1 cellular context compared by ENCODE assay signal in the genomic region with DNA sequence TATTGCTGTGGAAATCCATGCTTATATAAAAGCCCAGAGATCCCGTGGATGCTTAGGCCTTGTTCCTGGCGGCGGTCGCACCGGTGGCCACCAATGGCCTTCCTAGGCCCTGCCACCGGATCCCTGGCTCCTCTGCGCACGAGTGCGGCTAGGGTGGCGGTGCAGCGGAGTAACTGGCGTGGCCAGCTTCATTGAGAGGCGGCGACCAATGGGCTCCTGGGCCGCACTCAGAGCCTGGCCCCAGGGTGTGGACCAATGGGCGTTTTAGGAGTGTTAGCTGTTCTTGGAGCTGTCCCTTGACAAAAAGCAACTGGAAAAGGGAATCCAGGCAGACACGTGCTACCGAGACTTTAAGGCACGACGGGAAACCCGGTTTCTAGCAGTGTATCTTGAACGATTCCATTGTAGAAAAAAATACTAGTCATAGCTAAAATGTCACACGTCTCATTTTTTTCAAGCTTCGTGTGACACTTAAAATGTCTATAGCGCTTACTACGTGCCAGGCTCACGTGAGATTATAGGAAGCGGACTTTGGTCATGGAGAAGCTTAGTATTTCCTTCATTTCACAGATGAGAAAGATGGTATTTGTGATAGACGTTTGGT.
A peak's percentile ranks its signal among the peaks of the same experiment; 100 is the strongest.
TF ChIP-seq lines count a peak whose summit lies in the region.

No MANE protein-coding gene starts in this region.

TF ChIP-seq in HepG2, 621 proteins besides CTCF, POLR2A, EP300 and RAD21 (continued from another document and continues in another):
- TF ChIP-seq RFXAP (CRISPR knock-in tag; IDR thresholded peaks at IDR 0.05; ENCODE audit: borderline replicate concordance) (peak; percentile 73; the same call in 1 of the 2 replicates), HNF4G (IDR thresholded peaks at IDR 0.05; ENCODE audit: borderline replicate concordance, low read depth, low read length) (no peak), HNF4G (CRISPR knock-in tag; IDR thresholded peaks at IDR 0.05; ENCODE audit: borderline replicate concordance, low read depth) (no peak), ZC3H13 (CRISPR knock-in tag; IDR thresholded peaks at IDR 0.05) (peak; percentile 94), ZNF451 (CRISPR knock-in tag; IDR thresholded peaks at IDR 0.05) (no peak), NFE2 (CRISPR knock-in tag; IDR thresholded peaks at IDR 0.05) (no peak), ZNF337 (CRISPR knock-in tag; IDR thresholded peaks at IDR 0.05; ENCODE audit: borderline replicate concordance, low read depth) (no peak), PHF8 (CRISPR knock-in tag; IDR thresholded peaks at IDR 0.05) (peak; percentile 80), TAF1 (CRISPR knock-in tag; IDR thresholded peaks at IDR 0.05) (peak; percentile 96), ZSCAN22 (CRISPR knock-in tag; IDR thresholded peaks at IDR 0.05) (no peak), ZNF329 (CRISPR knock-in tag; IDR thresholded peaks at IDR 0.05; ENCODE audit: low read depth) (0 out of 2 replicates have a peak, but pooled peaks have one; percentile 22), ZMAT3 (CRISPR knock-in tag; conservative IDR thresholded peaks at IDR 0.05) (no peak; the same call in 1 of the 2 replicates), CREB1 (IDR thresholded peaks at IDR 0.05) (no peak), CREB1 (CRISPR knock-in tag; IDR thresholded peaks at IDR 0.05) (no peak), MYNN (CRISPR knock-in tag; IDR thresholded peaks at IDR 0.05; ENCODE audit: low read depth) (no peak), FOXC1 (CRISPR knock-in tag; IDR thresholded peaks at IDR 0.05; ENCODE audit: borderline replicate concordance) (no peak), RNF2 (conservative IDR thresholded peaks at IDR 0.05; ENCODE audit: low read depth) (0 out of 2 replicates have a peak, but pooled peaks have one; percentile 44), NFKB2 (CRISPR knock-in tag; IDR thresholded peaks at IDR 0.05; ENCODE audit: borderline replicate concordance) (no peak), RORA (CRISPR knock-in tag; IDR thresholded peaks at IDR 0.05) (no peak), HMGXB4 (CRISPR knock-in tag; IDR thresholded peaks at IDR 0.05; ENCODE audit: borderline replicate concordance in 1 of 2, low read depth in 1 of 2) (peak; percentile 45 to 47; a peak in 2 of 4 replicates), RCOR2 (CRISPR knock-in tag; IDR thresholded peaks at IDR 0.05) (no peak), ZNF124 (CRISPR knock-in tag; IDR thresholded peaks at IDR 0.05) (no peak), ZBTB38 (CRISPR knock-in tag; IDR thresholded peaks at IDR 0.05) (no peak), ZNF878 (CRISPR knock-in tag; IDR thresholded peaks at IDR 0.05) (no peak), ATF1 (CRISPR knock-in tag; IDR thresholded peaks at IDR 0.05) (no peak), ZNF83 (CRISPR knock-in tag; IDR thresholded peaks at IDR 0.05; ENCODE audit: borderline replicate concordance) (no peak), ZNF574 (CRISPR knock-in tag; IDR thresholded peaks at IDR 0.05) (peak; percentile 48; the same call in 1 of the 2 replicates), TEAD2 (CRISPR knock-in tag; IDR thresholded peaks at IDR 0.05) (no peak), RFX5 (IDR thresholded peaks at IDR 0.05; ENCODE audit: low read depth, low read length) (no peak), TARDBP (CRISPR knock-in tag; IDR thresholded peaks at IDR 0.05) (no peak), SAP130 (CRISPR knock-in tag; IDR thresholded peaks at IDR 0.05; ENCODE audit: low read depth) (peak; percentile 79), CREBL2 (CRISPR knock-in tag; IDR thresholded peaks at IDR 0.05; ENCODE audit: borderline replicate concordance) (no peak), SIX1 (CRISPR knock-in tag; IDR thresholded peaks at IDR 0.05; ENCODE audit: borderline replicate concordance) (no peak), SMYD3 (CRISPR knock-in tag; IDR thresholded peaks at IDR 0.05) (no peak), TRIM22 (IDR thresholded peaks at IDR 0.05) (no peak), NONO (IDR thresholded peaks at IDR 0.05) (no peak), NONO (CRISPR knock-in tag; conservative IDR thresholded peaks at IDR 0.05) (no peak; the same call in 1 of the 2 replicates)
- TF ChIP-seq, protein P1, sequence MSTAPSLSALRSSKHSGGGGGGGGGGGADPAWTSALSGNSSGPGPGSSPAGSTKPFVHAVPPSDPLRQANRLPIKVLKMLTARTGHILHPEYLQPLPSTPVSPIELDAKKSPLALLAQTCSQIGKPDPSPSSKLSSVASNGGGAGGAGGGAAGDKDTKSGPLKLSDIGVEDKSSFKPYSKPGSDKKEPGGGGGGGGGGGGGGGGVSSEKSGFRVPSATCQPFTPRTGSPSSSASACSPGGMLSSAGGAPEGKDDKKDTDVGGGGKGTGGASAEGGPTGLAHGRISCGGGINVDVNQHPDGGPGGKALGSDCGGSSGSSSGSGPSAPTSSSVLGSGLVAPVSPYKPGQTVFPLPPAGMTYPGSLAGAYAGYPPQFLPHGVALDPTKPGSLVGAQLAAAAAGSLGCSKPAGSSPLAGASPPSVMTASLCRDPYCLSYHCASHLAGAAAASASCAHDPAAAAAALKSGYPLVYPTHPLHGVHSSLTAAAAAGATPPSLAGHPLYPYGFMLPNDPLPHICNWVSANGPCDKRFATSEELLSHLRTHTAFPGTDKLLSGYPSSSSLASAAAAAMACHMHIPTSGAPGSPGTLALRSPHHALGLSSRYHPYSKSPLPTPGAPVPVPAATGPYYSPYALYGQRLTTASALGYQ (CRISPR knock-in tag; IDR thresholded peaks at IDR 0.05): no peak
- TF ChIP-seq, protein P2, sequence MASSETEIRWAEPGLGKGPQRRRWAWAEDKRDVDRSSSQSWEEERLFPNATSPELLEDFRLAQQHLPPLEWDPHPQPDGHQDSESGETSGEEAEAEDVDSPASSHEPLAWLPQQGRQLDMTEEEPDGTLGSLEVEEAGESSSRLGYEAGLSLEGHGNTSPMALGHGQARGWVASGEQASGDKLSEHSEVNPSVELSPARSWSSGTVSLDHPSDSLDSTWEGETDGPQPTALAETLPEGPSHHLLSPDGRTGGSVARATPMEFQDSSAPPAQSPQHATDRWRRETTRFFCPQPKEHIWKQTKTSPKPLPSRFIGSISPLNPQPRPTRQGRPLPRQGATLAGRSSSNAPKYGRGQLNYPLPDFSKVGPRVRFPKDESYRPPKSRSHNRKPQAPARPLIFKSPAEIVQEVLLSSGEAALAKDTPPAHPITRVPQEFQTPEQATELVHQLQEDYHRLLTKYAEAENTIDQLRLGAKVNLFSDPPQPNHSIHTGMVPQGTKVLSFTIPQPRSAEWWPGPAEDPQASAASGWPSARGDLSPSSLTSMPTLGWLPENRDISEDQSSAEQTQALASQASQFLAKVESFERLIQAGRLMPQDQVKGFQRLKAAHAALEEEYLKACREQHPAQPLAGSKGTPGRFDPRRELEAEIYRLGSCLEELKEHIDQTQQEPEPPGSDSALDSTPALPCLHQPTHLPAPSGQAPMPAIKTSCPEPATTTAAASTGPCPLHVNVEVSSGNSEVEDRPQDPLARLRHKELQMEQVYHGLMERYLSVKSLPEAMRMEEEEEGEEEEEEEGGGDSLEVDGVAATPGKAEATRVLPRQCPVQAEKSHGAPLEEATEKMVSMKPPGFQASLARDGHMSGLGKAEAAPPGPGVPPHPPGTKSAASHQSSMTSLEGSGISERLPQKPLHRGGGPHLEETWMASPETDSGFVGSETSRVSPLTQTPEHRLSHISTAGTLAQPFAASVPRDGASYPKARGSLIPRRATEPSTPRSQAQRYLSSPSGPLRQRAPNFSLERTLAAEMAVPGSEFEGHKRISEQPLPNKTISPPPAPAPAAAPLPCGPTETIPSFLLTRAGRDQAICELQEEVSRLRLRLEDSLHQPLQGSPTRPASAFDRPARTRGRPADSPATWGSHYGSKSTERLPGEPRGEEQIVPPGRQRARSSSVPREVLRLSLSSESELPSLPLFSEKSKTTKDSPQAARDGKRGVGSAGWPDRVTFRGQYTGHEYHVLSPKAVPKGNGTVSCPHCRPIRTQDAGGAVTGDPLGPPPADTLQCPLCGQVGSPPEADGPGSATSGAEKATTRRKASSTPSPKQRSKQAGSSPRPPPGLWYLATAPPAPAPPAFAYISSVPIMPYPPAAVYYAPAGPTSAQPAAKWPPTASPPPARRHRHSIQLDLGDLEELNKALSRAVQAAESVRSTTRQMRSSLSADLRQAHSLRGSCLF (CRISPR knock-in tag; IDR thresholded peaks at IDR 0.05; ENCODE audit: borderline replicate concordance): no peak
- TF ChIP-seq, protein P3, sequence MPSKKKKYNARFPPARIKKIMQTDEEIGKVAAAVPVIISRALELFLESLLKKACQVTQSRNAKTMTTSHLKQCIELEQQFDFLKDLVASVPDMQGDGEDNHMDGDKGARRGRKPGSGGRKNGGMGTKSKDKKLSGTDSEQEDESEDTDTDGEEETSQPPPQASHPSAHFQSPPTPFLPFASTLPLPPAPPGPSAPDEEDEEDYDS (CRISPR knock-in tag; IDR thresholded peaks at IDR 0.05): peak; percentile 80
- TF ChIP-seq, protein P4, sequence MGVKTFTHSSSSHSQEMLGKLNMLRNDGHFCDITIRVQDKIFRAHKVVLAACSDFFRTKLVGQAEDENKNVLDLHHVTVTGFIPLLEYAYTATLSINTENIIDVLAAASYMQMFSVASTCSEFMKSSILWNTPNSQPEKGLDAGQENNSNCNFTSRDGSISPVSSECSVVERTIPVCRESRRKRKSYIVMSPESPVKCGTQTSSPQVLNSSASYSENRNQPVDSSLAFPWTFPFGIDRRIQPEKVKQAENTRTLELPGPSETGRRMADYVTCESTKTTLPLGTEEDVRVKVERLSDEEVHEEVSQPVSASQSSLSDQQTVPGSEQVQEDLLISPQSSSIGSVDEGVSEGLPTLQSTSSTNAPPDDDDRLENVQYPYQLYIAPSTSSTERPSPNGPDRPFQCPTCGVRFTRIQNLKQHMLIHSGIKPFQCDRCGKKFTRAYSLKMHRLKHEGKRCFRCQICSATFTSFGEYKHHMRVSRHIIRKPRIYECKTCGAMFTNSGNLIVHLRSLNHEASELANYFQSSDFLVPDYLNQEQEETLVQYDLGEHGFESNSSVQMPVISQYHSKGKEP (CRISPR knock-in tag; IDR thresholded peaks at IDR 0.05): no peak
- TF ChIP-seq, protein P5, sequence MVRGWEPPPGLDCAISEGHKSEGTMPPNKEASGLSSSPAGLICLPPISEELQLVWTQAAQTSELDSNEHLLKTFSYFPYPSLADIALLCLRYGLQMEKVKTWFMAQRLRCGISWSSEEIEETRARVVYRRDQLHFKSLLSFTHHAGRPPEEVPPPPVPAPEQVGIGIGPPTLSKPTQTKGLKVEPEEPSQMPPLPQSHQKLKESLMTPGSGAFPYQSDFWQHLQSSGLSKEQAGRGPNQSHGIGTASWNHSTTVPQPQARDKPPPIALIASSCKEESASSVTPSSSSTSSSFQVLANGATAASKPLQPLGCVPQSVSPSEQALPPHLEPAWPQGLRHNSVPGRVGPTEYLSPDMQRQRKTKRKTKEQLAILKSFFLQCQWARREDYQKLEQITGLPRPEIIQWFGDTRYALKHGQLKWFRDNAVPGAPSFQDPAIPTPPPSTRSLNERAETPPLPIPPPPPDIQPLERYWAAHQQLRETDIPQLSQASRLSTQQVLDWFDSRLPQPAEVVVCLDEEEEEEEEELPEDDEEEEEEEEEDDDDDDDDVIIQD (CRISPR knock-in tag; IDR thresholded peaks at IDR 0.05; ENCODE audit: low read depth): no peak; the same call in 1 of the 2 replicates
